In the genomic region with DNA sequence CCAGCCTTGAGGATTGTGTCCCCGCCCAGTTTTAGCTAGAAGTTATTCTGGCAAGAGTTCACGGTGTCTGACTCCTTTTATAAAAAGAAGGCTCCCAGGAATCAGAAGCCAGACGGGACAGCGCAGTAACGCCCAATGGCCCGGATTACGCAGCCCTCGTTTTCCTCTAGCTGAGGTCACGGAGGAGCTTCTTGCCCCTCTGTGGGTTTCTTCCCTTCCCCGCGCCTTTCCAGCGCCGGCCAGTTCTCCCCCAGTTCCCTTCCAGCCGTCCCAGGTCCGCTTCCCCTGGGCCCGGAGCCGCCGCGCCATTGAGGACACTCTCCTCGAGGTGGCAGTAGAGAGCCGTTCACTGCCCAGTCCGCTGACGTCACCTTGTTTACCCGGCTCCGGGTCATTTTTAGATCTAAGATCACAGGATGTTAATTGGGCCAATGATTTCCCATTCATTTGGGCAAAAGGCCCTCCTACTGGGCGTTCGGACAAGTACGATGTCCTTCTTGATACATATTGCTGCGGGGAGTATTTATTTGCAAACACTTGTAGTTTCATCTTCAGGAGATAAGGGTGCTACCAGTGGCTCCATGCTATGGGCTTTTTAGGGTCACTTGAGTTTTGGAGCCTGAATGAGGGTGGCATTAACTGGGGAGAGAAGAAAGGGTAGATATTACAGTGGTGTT, we compare ENCODE assay signal across 1 cellular context.
A peak's percentile ranks its signal among the peaks of the same experiment; 100 is the strongest.
TF ChIP-seq lines count a peak whose summit lies in the region.

No MANE protein-coding gene starts in this region.

TF ChIP-seq in HepG2, 621 proteins besides CTCF, POLR2A, EP300 and RAD21 (continued from another document):
- TF ChIP-seq MTA1 (CRISPR knock-in tag; IDR thresholded peaks at IDR 0.05; ENCODE audit: borderline replicate concordance) (peak; percentile 71; the same call in 1 of the 2 replicates), ZNF230 (CRISPR knock-in tag; IDR thresholded peaks at IDR 0.05) (0 out of 2 replicates have a peak, but pooled peaks have one; percentile 63), ZSCAN22 (CRISPR knock-in tag; IDR thresholded peaks at IDR 0.05) (no peak), ZNF17 (CRISPR knock-in tag; IDR thresholded peaks at IDR 0.05) (no peak), FOXA1 (IDR thresholded peaks at IDR 0.05) (peak; percentile 19; the same call in 1 of the 2 replicates), FOXA1 (CRISPR knock-in tag; IDR thresholded peaks at IDR 0.05) (peak; percentile 99), ZNF646 (CRISPR knock-in tag; IDR thresholded peaks at IDR 0.05) (no peak), RCOR2 (CRISPR knock-in tag; IDR thresholded peaks at IDR 0.05) (peak; percentile 29; the same call in 1 of the 2 replicates), NFATC3 (CRISPR knock-in tag; IDR thresholded peaks at IDR 0.05) (no peak), ZNF577 (CRISPR knock-in tag; IDR thresholded peaks at IDR 0.05; ENCODE audit: borderline replicate concordance, low read depth) (no peak)
- TF ChIP-seq, protein P1, sequence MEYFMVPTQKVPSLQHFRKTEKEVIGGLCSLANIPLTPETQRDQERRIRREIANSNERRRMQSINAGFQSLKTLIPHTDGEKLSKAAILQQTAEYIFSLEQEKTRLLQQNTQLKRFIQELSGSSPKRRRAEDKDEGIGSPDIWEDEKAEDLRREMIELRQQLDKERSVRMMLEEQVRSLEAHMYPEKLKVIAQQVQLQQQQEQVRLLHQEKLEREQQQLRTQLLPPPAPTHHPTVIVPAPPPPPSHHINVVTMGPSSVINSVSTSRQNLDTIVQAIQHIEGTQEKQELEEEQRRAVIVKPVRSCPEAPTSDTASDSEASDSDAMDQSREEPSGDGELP (IDR thresholded peaks at IDR 0.05; ENCODE audit: borderline replicate concordance, low read depth): no peak
